Comparison of ENCODE assay signal across 2 cellular contexts in genomic region chr13:37751025-37751424, GRCh38.
TF ChIP-seq lines count a peak whose summit lies in the region.

No MANE protein-coding gene starts in this region.

TF ChIP-seq in IMR-90, 13 proteins besides CTCF, POLR2A, EP300 and RAD21:
- no peak for TF ChIP-seq CEBPB (IDR thresholded peaks at IDR 0.05; ENCODE audit: low read depth, low read length)
- no peak for TF ChIP-seq SMC3 (IDR thresholded peaks at IDR 0.05; ENCODE audit: low read depth, low read length)
- no peak for TF ChIP-seq MXI1 (IDR thresholded peaks at IDR 0.05; ENCODE audit: borderline replicate concordance, low read depth, low read length)
- TF ChIP-seq MAFK (IDR thresholded peaks at IDR 0.05; ENCODE audit: low read depth, low read length): no peak

TF ChIP-seq in endothelial cell of umbilical vein, 7 proteins besides CTCF, POLR2A, EP300 and RAD21:
- TF ChIP-seq POLR2AphosphoS5 (IDR thresholded peaks at IDR 0.05; ENCODE audit: insufficient read depth, low read depth, low read length) (no peak), JUN (IDR thresholded peaks at IDR 0.05; ENCODE audit: borderline replicate concordance, insufficient read depth, insufficient read length, low read depth) (no peak), EZH2 (IDR thresholded peaks at IDR 0.05; ENCODE audit: borderline replicate concordance, low read depth, low read length, severe bottlenecking) (no peak), FOS (IDR thresholded peaks at IDR 0.05; ENCODE audit: borderline replicate concordance, insufficient read depth, low read length) (no peak), MYC (IDR thresholded peaks at IDR 0.05; ENCODE audit: low read depth, low read length) (no peak), GATA2 (IDR thresholded peaks at IDR 0.05; ENCODE audit: insufficient read depth, insufficient read length, low read depth, low read length) (no peak)
- TF ChIP-seq, protein P1, sequence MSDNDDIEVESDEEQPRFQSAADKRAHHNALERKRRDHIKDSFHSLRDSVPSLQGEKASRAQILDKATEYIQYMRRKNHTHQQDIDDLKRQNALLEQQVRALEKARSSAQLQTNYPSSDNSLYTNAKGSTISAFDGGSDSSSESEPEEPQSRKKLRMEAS (IDR thresholded peaks at IDR 0.05; ENCODE audit: insufficient read depth, insufficient read length): no peak
